ENCODE assay signal across 1 cellular context in genomic region chr9:36400332-36401178, GRCh38.
TF ChIP-seq lines count a peak whose summit lies in the region.

No MANE protein-coding gene starts in this region.

TF ChIP-seq in K562, 482 proteins besides CTCF, POLR2A, EP300 and RAD21 (continued from another document and continues in another):
- TF ChIP-seq ZNF766 (CRISPR knock-in tag; conservative IDR thresholded peaks at IDR 0.05) (no peak), ZNF184 (CRISPR knock-in tag; IDR thresholded peaks at IDR 0.05) (no peak), MCM3 (IDR thresholded peaks at IDR 0.05) (no peak), ETV6 (IDR thresholded peaks at IDR 0.05; ENCODE audit: borderline replicate concordance in 1 of 2, low read depth in 2 of 2, low read length in 1 of 2) (no peak), ETV6 (CRISPR knock-in tag; IDR thresholded peaks at IDR 0.05; ENCODE audit: borderline replicate concordance) (0 out of 2 replicates have a peak, but pooled peaks have one; percentile 58), TEAD2 (tag; IDR thresholded peaks at IDR 0.05) (no peak), HSF4 (CRISPR knock-in tag; IDR thresholded peaks at IDR 0.05; ENCODE audit: borderline replicate concordance) (no peak), PML (IDR thresholded peaks at IDR 0.05; ENCODE audit: low read length) (0 out of 2 replicates have a peak, but pooled peaks have one; percentile 22), KLF16 (IDR thresholded peaks at IDR 0.05) (no peak), SMARCA4 (IDR thresholded peaks at IDR 0.05) (no peak), EGR1 (conservative IDR thresholded peaks at IDR 0.05) (peak; percentile 41; the same call in 1 of the 2 replicates), ZC3H11A (IDR thresholded peaks at IDR 0.05; ENCODE audit: low read depth, low read length) (no peak), ZNF224 (CRISPR knock-in tag; IDR thresholded peaks at IDR 0.05) (no peak), ZNF79 (CRISPR knock-in tag; IDR thresholded peaks at IDR 0.05; ENCODE audit: low read depth) (no peak), JUND (IDR thresholded peaks at IDR 0.05; ENCODE audit: borderline replicate concordance, low read depth, low read length) (no peak), JUND (tag; IDR thresholded peaks at IDR 0.05; ENCODE audit: borderline replicate concordance, low read depth, low read length) (no peak), CREB1 (IDR thresholded peaks at IDR 0.05) (no peak; the same call in 1 of the 2 replicates), CREB1 (CRISPR knock-in tag; IDR thresholded peaks at IDR 0.05) (no peak), DDX20 (tag; IDR thresholded peaks at IDR 0.05; ENCODE audit: low read depth) (no peak), ZEB2 (IDR thresholded peaks at IDR 0.05) (no peak), CHD2 (IDR thresholded peaks at IDR 0.05; ENCODE audit: low read depth, low read length) (no peak), NONO (IDR thresholded peaks at IDR 0.05; ENCODE audit: low read depth in 2 of 2, low read length in 1 of 2) (peak in 1 of 2 experiments; percentile 80; a peak in 2 of 4 replicates), KDM1A (IDR thresholded peaks at IDR 0.05) (no peak), CBFA2T2 (conservative IDR thresholded peaks at IDR 0.05) (no peak), CBFB (CRISPR knock-in tag; IDR thresholded peaks at IDR 0.05) (no peak), KLF6 (CRISPR knock-in tag; IDR thresholded peaks at IDR 0.05; ENCODE audit: borderline replicate concordance) (no peak), RBM22 (IDR thresholded peaks at IDR 0.05; ENCODE audit: low read depth, low read length, poor library complexity, severe bottlenecking) (peak; percentile 13), CREM (IDR thresholded peaks at IDR 0.05; ENCODE audit: low read depth) (0 out of 2 replicates have a peak, but pooled peaks have one; percentile 57), NR2F6 (CRISPR knock-in tag; IDR thresholded peaks at IDR 0.05) (no peak), SIN3A (IDR thresholded peaks at IDR 0.05; ENCODE audit: borderline replicate concordance in 2 of 2, control insufficient read depth in 1 of 2, low read depth in 2 of 2, low read length in 2 of 2) (peak; percentile 37 to 38; a peak in 3 of 4 replicates), ZFP30 (CRISPR knock-in tag; IDR thresholded peaks at IDR 0.05; ENCODE audit: borderline replicate concordance) (no peak), FOSL1 (tag; conservative IDR thresholded peaks at IDR 0.05) (no peak), ZNF830 (CRISPR knock-in tag; IDR thresholded peaks at IDR 0.05) (no peak), NFYB (IDR thresholded peaks at IDR 0.05; ENCODE audit: extremely low read depth, insufficient read length) (no peak), ZNF398 (CRISPR knock-in tag; IDR thresholded peaks at IDR 0.05) (no peak), CEBPG (CRISPR knock-in tag; IDR thresholded peaks at IDR 0.05) (no peak), CEBPG (tag; conservative IDR thresholded peaks at IDR 0.05 in 1 of 2, IDR thresholded peaks at IDR 0.05 in 1 of 2) (no peak), SREBF1 (IDR thresholded peaks at IDR 0.05; ENCODE audit: borderline replicate concordance, low read depth, low read length) (no peak), TCF7 (IDR thresholded peaks at IDR 0.05; ENCODE audit: borderline replicate concordance) (no peak), HDAC3 (IDR thresholded peaks at IDR 0.05; ENCODE audit: borderline replicate concordance, partially characterized antibody) (no peak), ZBTB43 (CRISPR knock-in tag; IDR thresholded peaks at IDR 0.05) (no peak), ZNF143 (CRISPR knock-in tag; IDR thresholded peaks at IDR 0.05) (no peak), ZBTB7A (IDR thresholded peaks at IDR 0.05; ENCODE audit: borderline replicate concordance, control insufficient read depth, low read depth, low read length) (no peak), ZNF75A (CRISPR knock-in tag; IDR thresholded peaks at IDR 0.05) (no peak), SPI1 (IDR thresholded peaks at IDR 0.05; ENCODE audit: borderline replicate concordance, low read depth, low read length) (no peak), GTF2A2 (tag; IDR thresholded peaks at IDR 0.05) (no peak), XRCC3 (IDR thresholded peaks at IDR 0.05) (no peak), YBX1 (IDR thresholded peaks at IDR 0.05) (no peak), CBX2 (IDR thresholded peaks at IDR 0.05; ENCODE audit: insufficient read depth, low read length, poor library complexity, severe bottlenecking) (no peak), E2F5 (CRISPR knock-in tag; IDR thresholded peaks at IDR 0.05) (0 out of 2 replicates have a peak, but pooled peaks have one; percentile 41), RBM39 (optimal IDR thresholded peaks at IDR 0.05; ENCODE audit: low read depth, low read length) (no peak), E2F3 (CRISPR knock-in tag; IDR thresholded peaks at IDR 0.05) (no peak), NR3C1 (CRISPR knock-in tag; IDR thresholded peaks at IDR 0.05) (no peak), SMAD4 (CRISPR knock-in tag; conservative IDR thresholded peaks at IDR 0.05) (no peak), NRF1 (conservative IDR thresholded peaks at IDR 0.05 in 1 of 2, IDR thresholded peaks at IDR 0.05 in 1 of 2) (peak in 1 of 2 experiments; percentile 89; a peak in 2 of 4 replicates), RB1 (IDR thresholded peaks at IDR 0.05; ENCODE audit: low read depth) (peak; percentile 72; the same call in 1 of the 2 replicates), GATAD2B (IDR thresholded peaks at IDR 0.05; ENCODE audit: borderline replicate concordance) (no peak), EP400 (IDR thresholded peaks at IDR 0.05) (peak; percentile 30; the same call in 1 of the 2 replicates), ARID3A (IDR thresholded peaks at IDR 0.05; ENCODE audit: borderline replicate concordance, low read depth, low read length) (no peak), SNRNP70 (optimal IDR thresholded peaks at IDR 0.05; ENCODE audit: low read depth, low read length) (no peak)
- TF ChIP-seq, protein P1, sequence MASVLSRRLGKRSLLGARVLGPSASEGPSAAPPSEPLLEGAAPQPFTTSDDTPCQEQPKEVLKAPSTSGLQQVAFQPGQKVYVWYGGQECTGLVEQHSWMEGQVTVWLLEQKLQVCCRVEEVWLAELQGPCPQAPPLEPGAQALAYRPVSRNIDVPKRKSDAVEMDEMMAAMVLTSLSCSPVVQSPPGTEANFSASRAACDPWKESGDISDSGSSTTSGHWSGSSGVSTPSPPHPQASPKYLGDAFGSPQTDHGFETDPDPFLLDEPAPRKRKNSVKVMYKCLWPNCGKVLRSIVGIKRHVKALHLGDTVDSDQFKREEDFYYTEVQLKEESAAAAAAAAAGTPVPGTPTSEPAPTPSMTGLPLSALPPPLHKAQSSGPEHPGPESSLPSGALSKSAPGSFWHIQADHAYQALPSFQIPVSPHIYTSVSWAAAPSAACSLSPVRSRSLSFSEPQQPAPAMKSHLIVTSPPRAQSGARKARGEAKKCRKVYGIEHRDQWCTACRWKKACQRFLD (CRISPR knock-in tag; IDR thresholded peaks at IDR 0.05), result no peak
- TF ChIP-seq, protein P2, sequence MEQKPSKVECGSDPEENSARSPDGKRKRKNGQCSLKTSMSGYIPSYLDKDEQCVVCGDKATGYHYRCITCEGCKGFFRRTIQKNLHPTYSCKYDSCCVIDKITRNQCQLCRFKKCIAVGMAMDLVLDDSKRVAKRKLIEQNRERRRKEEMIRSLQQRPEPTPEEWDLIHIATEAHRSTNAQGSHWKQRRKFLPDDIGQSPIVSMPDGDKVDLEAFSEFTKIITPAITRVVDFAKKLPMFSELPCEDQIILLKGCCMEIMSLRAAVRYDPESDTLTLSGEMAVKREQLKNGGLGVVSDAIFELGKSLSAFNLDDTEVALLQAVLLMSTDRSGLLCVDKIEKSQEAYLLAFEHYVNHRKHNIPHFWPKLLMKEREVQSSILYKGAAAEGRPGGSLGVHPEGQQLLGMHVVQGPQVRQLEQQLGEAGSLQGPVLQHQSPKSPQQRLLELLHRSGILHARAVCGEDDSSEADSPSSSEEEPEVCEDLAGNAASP (IDR thresholded peaks at IDR 0.05), result no peak
- TF ChIP-seq, protein P3, sequence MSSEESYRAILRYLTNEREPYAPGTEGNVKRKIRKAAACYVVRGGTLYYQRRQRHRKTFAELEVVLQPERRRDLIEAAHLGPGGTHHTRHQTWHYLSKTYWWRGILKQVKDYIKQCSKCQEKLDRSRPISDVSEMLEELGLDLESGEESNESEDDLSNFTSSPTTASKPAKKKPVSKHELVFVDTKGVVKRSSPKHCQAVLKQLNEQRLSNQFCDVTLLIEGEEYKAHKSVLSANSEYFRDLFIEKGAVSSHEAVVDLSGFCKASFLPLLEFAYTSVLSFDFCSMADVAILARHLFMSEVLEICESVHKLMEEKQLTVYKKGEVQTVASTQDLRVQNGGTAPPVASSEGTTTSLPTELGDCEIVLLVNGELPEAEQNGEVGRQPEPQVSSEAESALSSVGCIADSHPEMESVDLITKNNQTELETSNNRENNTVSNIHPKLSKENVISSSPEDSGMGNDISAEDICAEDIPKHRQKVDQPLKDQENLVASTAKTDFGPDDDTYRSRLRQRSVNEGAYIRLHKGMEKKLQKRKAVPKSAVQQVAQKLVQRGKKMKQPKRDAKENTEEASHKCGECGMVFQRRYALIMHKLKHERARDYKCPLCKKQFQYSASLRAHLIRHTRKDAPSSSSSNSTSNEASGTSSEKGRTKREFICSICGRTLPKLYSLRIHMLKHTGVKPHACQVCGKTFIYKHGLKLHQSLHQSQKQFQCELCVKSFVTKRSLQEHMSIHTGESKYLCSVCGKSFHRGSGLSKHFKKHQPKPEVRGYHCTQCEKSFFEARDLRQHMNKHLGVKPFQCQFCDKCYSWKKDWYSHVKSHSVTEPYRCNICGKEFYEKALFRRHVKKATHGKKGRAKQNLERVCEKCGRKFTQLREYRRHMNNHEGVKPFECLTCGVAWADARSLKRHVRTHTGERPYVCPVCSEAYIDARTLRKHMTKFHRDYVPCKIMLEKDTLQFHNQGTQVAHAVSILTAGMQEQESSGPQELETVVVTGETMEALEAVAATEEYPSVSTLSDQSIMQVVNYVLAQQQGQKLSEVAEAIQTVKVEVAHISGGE (CRISPR knock-in tag; IDR thresholded peaks at IDR 0.05), result peak in 1 of 3 experiments; percentile 92; a peak in 2 of 6 replicates
- TF ChIP-seq, protein P4, sequence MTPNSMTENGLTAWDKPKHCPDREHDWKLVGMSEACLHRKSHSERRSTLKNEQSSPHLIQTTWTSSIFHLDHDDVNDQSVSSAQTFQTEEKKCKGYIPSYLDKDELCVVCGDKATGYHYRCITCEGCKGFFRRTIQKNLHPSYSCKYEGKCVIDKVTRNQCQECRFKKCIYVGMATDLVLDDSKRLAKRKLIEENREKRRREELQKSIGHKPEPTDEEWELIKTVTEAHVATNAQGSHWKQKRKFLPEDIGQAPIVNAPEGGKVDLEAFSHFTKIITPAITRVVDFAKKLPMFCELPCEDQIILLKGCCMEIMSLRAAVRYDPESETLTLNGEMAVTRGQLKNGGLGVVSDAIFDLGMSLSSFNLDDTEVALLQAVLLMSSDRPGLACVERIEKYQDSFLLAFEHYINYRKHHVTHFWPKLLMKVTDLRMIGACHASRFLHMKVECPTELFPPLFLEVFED (CRISPR knock-in tag; conservative IDR thresholded peaks at IDR 0.05), result no peak
- TF ChIP-seq, protein P5, sequence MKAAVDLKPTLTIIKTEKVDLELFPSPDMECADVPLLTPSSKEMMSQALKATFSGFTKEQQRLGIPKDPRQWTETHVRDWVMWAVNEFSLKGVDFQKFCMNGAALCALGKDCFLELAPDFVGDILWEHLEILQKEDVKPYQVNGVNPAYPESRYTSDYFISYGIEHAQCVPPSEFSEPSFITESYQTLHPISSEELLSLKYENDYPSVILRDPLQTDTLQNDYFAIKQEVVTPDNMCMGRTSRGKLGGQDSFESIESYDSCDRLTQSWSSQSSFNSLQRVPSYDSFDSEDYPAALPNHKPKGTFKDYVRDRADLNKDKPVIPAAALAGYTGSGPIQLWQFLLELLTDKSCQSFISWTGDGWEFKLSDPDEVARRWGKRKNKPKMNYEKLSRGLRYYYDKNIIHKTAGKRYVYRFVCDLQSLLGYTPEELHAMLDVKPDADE (conservative IDR thresholded peaks at IDR 0.05; ENCODE audit: control insufficient read depth, low read depth, low read length), result peak; percentile 63; the same call in 1 of the 2 replicates
